In genomic region chr15:67941643-67942315, GRCh38 we compare ENCODE assay signal across 16 cellular contexts.
A peak's percentile ranks its signal among the peaks of the same experiment; 100 is the strongest.
DNase-seq lines count a peak whose midpoint lies in the region; ATAC-seq and TF ChIP-seq lines count a peak whose summit lies in the region.
"Had no signal": no experiment of that assay in that cellular context is flagged by ENCODE, and none has a peak within 500 bp of the region (broad histone marks: within the 10 kb centered on the region; RNA-seq: fewer than 3 reads in every experiment).

No MANE protein-coding gene starts in this region.

- H3K4me3 Mint-ChIP-seq in endodermal cell: no peak overlapping the region

- peaks cover 11% of the 10 kb centered on the region for H3K4me1 ChIP-seq in endodermal cell (ENCODE audit: control insufficient read depth, insufficient read depth, low read length)

- no peak overlapping the region for H3K9ac ChIP-seq in endodermal cell (ENCODE audit: extremely low read depth, low read length, poor library complexity, severe bottlenecking)

- no peak for TF ChIP-seq CTCF in endodermal cell (conservative IDR thresholded peaks at IDR 0.05)

- peaks cover 36% of the 10 kb centered on the region for H3K4me1 Mint-ChIP-seq in endodermal cell

- H3K9me3 ChIP-seq in MG63: 0 out of 2 replicates have a peak, but pooled peaks cover 2% of the 10 kb centered on the region
- H3K9me3 ChIP-seq in endodermal cell (ENCODE audit: control insufficient read depth, low read length): no peaks in the 10 kb centered on the region

- no peak for ATAC-seq in HG03565 (IDR thresholded peaks at IDR 0.05; ENCODE audit: unreplicated experiment)
- no peak for ATAC-seq in left ventricle myocardium superior
- no peak for ATAC-seq in GM21786 (IDR thresholded peaks at IDR 0.05; ENCODE audit: unreplicated experiment)

- WGBS in endodermal cell (ENCODE audit: insufficient coverage in 1 of 2, insufficient read length in 1 of 2), 2 experiments: 72 to 86% methylated on average over 2 to 3 of the region's 3 CpGs

- H3K27ac Mint-ChIP-seq in endodermal cell: no peak overlapping the region

- H3K4me3 ChIP-seq in MG63 (no peak overlapping the region), endodermal cell (ENCODE audit: low read length) (no peak overlapping the region)

- H3K36me3 Mint-ChIP-seq in endodermal cell (ENCODE audit: low read depth): no peaks in the 10 kb centered on the region

- no peaks in the 10 kb centered on the region for H3K9me3 Mint-ChIP-seq in endodermal cell

- H3K27me3 ChIP-seq in MG63 (no peaks in the 10 kb centered on the region), endodermal cell (ENCODE audit: control insufficient read depth, insufficient read depth, low read length, poor library complexity, severe bottlenecking) (no peaks in the 10 kb centered on the region)

- no peaks in the 10 kb centered on the region for H3K27me3 Mint-ChIP-seq in endodermal cell (ENCODE audit: insufficient read depth)

- H3K36me3 ChIP-seq in MG63 (no peaks in the 10 kb centered on the region), endodermal cell (ENCODE audit: control insufficient read depth, insufficient read depth, low read length) (no peaks in the 10 kb centered on the region)

- H3K27ac ChIP-seq in endodermal cell (ENCODE audit: low read depth, low read length): no peak overlapping the region
- H3K27ac ChIP-seq: epithelial cell of prostate had no signal

- intact Hi-C loops in left ventricle myocardium superior (cut with micrococcal nuclease): no loop called here

- DNase-seq in EH (ENCODE audit: low read depth) (peak; percentile 59), MG63 (peak; percentile 52), endodermal cell (peak; percentile 71), mucosa of gallbladder (ENCODE audit: low spot score) (peak; percentile 34), left ventricle myocardium superior (no peak), T-helper 9 cell (no peak)
- DNase-seq: activated CD8-positive, alpha-beta memory T cell treated with anti-CD3 and anti-CD28 coated beads for 24 hours; activated naive CD4-positive, alpha-beta T cell treated with anti-CD3 and anti-CD28 coated beads, Interleukin-2, amount 50 U/mL, for 16 hours; central memory CD4-positive, alpha-beta T cell; DND-41; NCI-H1436; NCI-H69; SHP77 treated with DMSO at 0.1 percent for 48 hours had no signal

Comparison
In these comparisons a context has a peak if more than half of its experiments do, and no peak if none do; other contexts are left out.
1. DNase-seq: peak in EH (single experiment), MG63 (single experiment), endodermal cell (single experiment) and mucosa of gallbladder (single experiment); none in left ventricle myocardium superior (single experiment) and T-helper 9 cell (single experiment).